16 cellular contexts compared by ENCODE assay signal in the genomic region with DNA sequence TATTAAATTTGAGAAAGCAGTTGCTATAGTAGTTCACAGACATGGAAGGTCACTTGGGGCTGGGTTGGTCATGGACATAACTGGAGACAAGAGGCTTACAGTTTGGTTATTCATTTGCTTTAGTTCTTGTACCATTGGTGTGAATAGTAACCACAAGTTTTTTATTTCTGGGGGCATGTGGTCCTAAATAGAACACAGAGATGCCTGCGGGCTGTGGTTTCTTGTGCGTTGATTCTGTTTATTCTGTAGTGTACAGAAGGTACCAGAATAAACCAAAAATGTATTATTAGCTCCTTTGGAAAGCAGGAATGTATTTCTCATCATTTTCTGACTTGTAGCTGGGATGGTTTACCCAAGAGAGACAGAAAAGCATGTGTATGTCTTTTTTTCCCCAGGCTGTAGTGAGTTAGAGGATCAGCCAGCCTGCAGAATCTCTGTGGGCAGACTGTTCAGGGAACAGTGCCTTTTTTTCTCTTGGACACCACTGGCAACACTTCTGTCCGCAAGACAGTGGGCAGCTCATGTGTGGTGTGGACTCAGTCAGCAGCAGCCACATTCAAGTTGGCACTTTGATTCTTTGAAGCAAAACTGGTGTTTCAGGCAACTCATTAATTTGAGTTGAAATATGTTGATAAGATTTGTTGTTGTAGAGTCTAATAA.
A peak's percentile ranks its signal among the peaks of the same experiment; 100 is the strongest.
DNase-seq lines count a peak whose midpoint lies in the region; ATAC-seq and TF ChIP-seq lines count a peak whose summit lies in the region.
"Had no signal": no experiment of that assay in that cellular context is flagged by ENCODE, and none has a peak within 500 bp of the region (broad histone marks: within the 10 kb centered on the region; RNA-seq: fewer than 3 reads in every experiment).

No MANE protein-coding gene starts in this region.

- H3K4me1 ChIP-seq in sigmoid colon, result no peaks in the 10 kb centered on the region
- peaks cover 0 to under 1% (median 0%) of the 10 kb centered on the region in 4 donors for H3K4me1 ChIP-seq in esophagus muscularis mucosa

- TF ChIP-seq CTCF in sigmoid colon (IDR thresholded peaks at IDR 0.05), result no peak
- no peak for TF ChIP-seq CTCF in esophagus muscularis mucosa (IDR thresholded peaks at IDR 0.05)

- H3K27me3 ChIP-seq in sigmoid colon, result no peaks in the 10 kb centered on the region
- H3K27me3 ChIP-seq in esophagus muscularis mucosa, result no peaks in the 10 kb centered on the region

- intact Hi-C loops in sigmoid colon (cut with DNase I), result no loop called here
- intact Hi-C loops in left ventricle myocardium superior (cut with micrococcal nuclease), result no loop called here
- intact Hi-C loops in esophagus muscularis mucosa (cut with DNase I), result no loop called here

- peak; percentile 60 for ATAC-seq in GM18498 (IDR thresholded peaks at IDR 0.05; ENCODE audit: unreplicated experiment)
- ATAC-seq in GM21447 (IDR thresholded peaks at IDR 0.05; ENCODE audit: unreplicated experiment), result peak; percentile 74
- ATAC-seq in HG03175 (IDR thresholded peaks at IDR 0.05; ENCODE audit: unreplicated experiment), result peak; percentile 75
- no peak for ATAC-seq in left ventricle myocardium superior
- ATAC-seq: activated T-cell treated with anti-CD3 and anti-CD28 coated beads, Interleukin-2, amount 50 U/mL, for 4 hours had no signal

- no peak overlapping the region for H3K4me3 ChIP-seq in sigmoid colon
- no peak overlapping the region for H3K4me3 ChIP-seq in esophagus muscularis mucosa

- H3K9me3 ChIP-seq in sigmoid colon, result no peaks in the 10 kb centered on the region
- H3K9me3 ChIP-seq in esophagus muscularis mucosa, result no peaks in the 10 kb centered on the region

- H3K27ac ChIP-seq in sigmoid colon (no peak overlapping the region), esophagus muscularis mucosa (replicated peaks in 1 of 4) (no peak overlapping the region)

- TF ChIP-seq EP300 in sigmoid colon (IDR thresholded peaks at IDR 0.05) (no peak), esophagus muscularis mucosa (IDR thresholded peaks at IDR 0.05) (no peak)

- 88 to 94% methylated on average over 3 of the region's 3 CpGs for WGBS in sigmoid colon, 2 donors
- 82% methylated on average over 3 of the region's 3 CpGs for WGBS in esophagus muscularis mucosa

- peaks cover 0 to 68% (median 0%) of the 10 kb centered on the region in 4 donors for H3K36me3 ChIP-seq in sigmoid colon
- H3K36me3 ChIP-seq in esophagus muscularis mucosa, result peaks cover 5 to 46% (median 21%) of the 10 kb centered on the region in 4 donors

- no peak for TF ChIP-seq POLR2A in sigmoid colon (IDR thresholded peaks at IDR 0.05)
- TF ChIP-seq POLR2A in esophagus muscularis mucosa (IDR thresholded peaks at IDR 0.05; ENCODE audit: low read depth), result no peak

- DNase-seq in glomerular visceral epithelial cell (ENCODE audit: extremely low spot score) (peak; percentile 72), sigmoid colon (no peak), left ventricle myocardium superior (no peak), esophagus muscularis mucosa (ENCODE audit: extremely low spot score) (no peak), mucosa of gallbladder (ENCODE audit: low spot score) (no peak)
- DNase-seq: activated B cell treated with CpG ODN at 0.5 μM for 24 hours; activated T-cell treated with anti-CD3 and anti-CD28 coated beads, Interleukin-2, amount 50 U/mL, for 4 hours; aorta; DND-41; effector CD8-positive, alpha-beta T cell; NCI-H1436; nephron progenitor cell; NK-92 treated with Interleukin-12 subunit alpha and Interleukin-12 subunit beta, amount 100 ng/mL, for 24 hours had no signal
